In genomic region chr10:51386248-51386885, GRCh38 we compare ENCODE assay signal across 19 cellular contexts.
DNase-seq lines count a peak whose midpoint lies in the region; ATAC-seq, FAIRE-seq and TF ChIP-seq lines count a peak whose summit lies in the region.
"Had no signal": no experiment of that assay in that cellular context is flagged by ENCODE, and none has a peak within 500 bp of the region (broad histone marks: within the 10 kb centered on the region; RNA-seq: fewer than 3 reads in every experiment).

No MANE protein-coding gene starts in this region.

- H3K4me3 ChIP-seq in RWPE2 (ENCODE audit: severe bottlenecking): no peak overlapping the region
- no peak overlapping the region for H3K4me3 ChIP-seq in keratinocyte (ENCODE audit: control insufficient read depth in 2 of 3, extremely low read depth in 1 of 3, insufficient read depth in 2 of 3, low read depth in 1 of 3, low read length in 3 of 3)
- H3K4me3 ChIP-seq: GM12878, PC-9 had no signal

- H3K27me3 ChIP-seq in RWPE2 (ENCODE audit: insufficient read depth, poor library complexity, severe bottlenecking): no peaks in the 10 kb centered on the region
- no peaks in the 10 kb centered on the region for H3K27me3 ChIP-seq in keratinocyte (ENCODE audit: control insufficient read depth, extremely low read depth, insufficient read depth, low read length)

- H3K36me3 ChIP-seq in RWPE2 (ENCODE audit: low read depth) (no peaks in the 10 kb centered on the region), keratinocyte (ENCODE audit: control insufficient read depth in 2 of 2, extremely low read depth in 1 of 2, insufficient read depth in 2 of 2, low read length in 2 of 2) (no peaks in the 10 kb centered on the region)

- H4K20me1 ChIP-seq in keratinocyte (ENCODE audit: control insufficient read depth, extremely low read depth, insufficient read depth, low read length): no peaks in the 10 kb centered on the region

- H2AFZ ChIP-seq in keratinocyte (ENCODE audit: control insufficient read depth, low read length): no peak overlapping the region
- H2AFZ ChIP-seq: PC-9 had no signal

- H3K9ac ChIP-seq in keratinocyte (ENCODE audit: control insufficient read depth, extremely low read depth, insufficient read depth, low read length): no peak overlapping the region

- H3K9me1 ChIP-seq in keratinocyte (ENCODE audit: control insufficient read depth, extremely low read depth, insufficient read depth, low read length): no peaks in the 10 kb centered on the region

- FAIRE-seq in keratinocyte (lab: Jason Lieb, UNC): peak; percentile 61
- FAIRE-seq: G401.6, GM12878 had no signal

- no peaks in the 10 kb centered on the region for H3K79me2 ChIP-seq in keratinocyte (ENCODE audit: control insufficient read depth, insufficient read depth, low read length)

- dilution Hi-C loops in keratinocyte (cut with MboI; ENCODE audit: extremely low pct_ligation_motif_present, low sequenced_read_pairs): no loop called here

- H3K27ac ChIP-seq in RWPE2 (ENCODE audit: poor library complexity, severe bottlenecking): peak overlapping the region; percentile 75
- H3K27ac ChIP-seq in epithelial cell of prostate: peak overlapping the region; percentile 26
- H3K27ac ChIP-seq in keratinocyte (ENCODE audit: control insufficient read depth, insufficient read depth, low read length): no peak overlapping the region
- H3K27ac ChIP-seq: PC-9 had no signal

- H3K4me1 ChIP-seq in RWPE2 (ENCODE audit: insufficient read depth, poor library complexity, severe bottlenecking): peaks cover 25% of the 10 kb centered on the region
- H3K4me1 ChIP-seq in keratinocyte (ENCODE audit: control insufficient read depth, extremely low read depth, insufficient read depth, low read length): no peaks in the 10 kb centered on the region

- H3K4me2 ChIP-seq in keratinocyte (ENCODE audit: control insufficient read depth, extremely low read depth, insufficient read depth, low read depth, low read length): no peak overlapping the region
- H3K4me2 ChIP-seq: PC-9 had no signal

- DNase-seq in GM03348 (ENCODE audit: low spot score): peak; percentile 8
- DNase-seq in RWPE2 (ENCODE audit: low spot score): no peak
- no peak for DNase-seq in epithelial cell of prostate (ENCODE audit: low read depth, low spot score)
- DNase-seq in keratinocyte (ENCODE audit: low read depth, low spot score): no peak
- no peak for DNase-seq in iPS-NIHi11 (ENCODE audit: low spot score)
- no peak for DNase-seq in central memory CD4-positive, alpha-beta T cell
- DNase-seq in SW 1271 (lab: John Stamatoyannopoulos, UW): no peak
- DNase-seq: C1 segment of cervical spinal cord, DMS79 treated with DMSO at 0.1 percent for 48 hours, H7, MV-4-11, NCI-H1417, NCI-H2029, NCI-H2171 treated with DMSO at 0.1 percent for 48 hours, NCI-H446 treated with DMSO at 0.1 percent for 48 hours, PC-9 had no signal

- no peak for TF ChIP-seq CTCF in RWPE2 (IDR thresholded peaks at IDR 0.05; ENCODE audit: poor library complexity, severe bottlenecking)
- TF ChIP-seq CTCF in keratinocyte (optimal IDR thresholded peaks at IDR 0.05 in 1 of 3, IDR thresholded peaks at IDR 0.05 in 1 of 3, conservative IDR thresholded peaks at IDR 0.05 in 1 of 3; ENCODE audit: extremely low read depth in 1 of 3, insufficient read depth in 2 of 3, low read length in 3 of 3): no peak

- ATAC-seq in RWPE2 (ENCODE audit: low read depth) (peak; percentile 34; the same call in 2 of the 3 replicates), HG03175 (IDR thresholded peaks at IDR 0.05; ENCODE audit: unreplicated experiment) (no peak)
- ATAC-seq: GM12878 had no signal

- H3K9me3 ChIP-seq in RWPE2 (ENCODE audit: severe bottlenecking): no peaks in the 10 kb centered on the region
- no peaks in the 10 kb centered on the region for H3K9me3 ChIP-seq in keratinocyte (ENCODE audit: control insufficient read depth, low read depth, low read length)
